ENCODE assay signal across 8 cellular contexts in the genomic region with DNA sequence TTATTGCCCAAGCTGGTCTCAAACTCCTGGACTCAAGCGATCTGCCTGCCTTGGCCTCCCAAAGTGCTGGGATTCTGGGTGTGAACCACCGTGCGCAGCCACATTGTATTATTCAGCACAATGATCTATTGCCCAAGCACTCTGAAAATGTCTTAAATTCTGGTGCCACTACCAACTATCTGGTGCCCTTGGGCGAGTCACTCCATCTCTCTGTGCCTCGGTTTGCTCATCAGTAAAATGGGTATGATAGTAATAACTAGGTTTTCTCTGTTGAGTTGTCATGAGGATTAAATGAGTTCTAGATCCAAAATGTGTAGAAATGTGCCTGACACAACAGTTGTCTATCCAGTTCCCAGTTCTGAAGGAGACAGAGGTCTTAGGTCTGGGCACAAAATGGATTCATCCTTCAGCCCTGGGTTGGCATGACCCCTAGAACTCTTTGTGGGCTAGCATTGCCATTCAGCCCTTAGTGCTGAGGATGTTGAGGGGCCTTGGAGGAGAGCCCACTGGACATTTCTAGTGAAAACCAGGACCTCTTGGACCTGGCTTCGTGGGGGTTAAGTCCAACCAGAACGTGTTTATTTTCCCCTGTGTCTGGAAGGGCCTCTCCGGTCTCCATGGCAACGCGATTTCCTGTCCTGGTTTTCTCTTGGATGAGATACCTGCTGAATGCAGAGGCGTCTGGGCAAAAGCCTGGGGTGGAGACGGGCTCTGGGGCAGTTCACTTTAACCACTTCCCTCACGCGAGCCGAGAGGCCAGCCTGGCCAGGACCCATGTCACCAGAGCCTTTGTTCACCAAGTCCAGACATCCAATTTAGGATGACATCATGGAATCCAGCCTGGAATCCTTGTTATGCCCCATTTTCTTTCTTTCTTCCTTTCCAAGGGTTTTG. TPM values are rescaled to one million over a fixed set of nuclear protein-coding genes. Genes with fewer than 3 reads are reported as not detected.
DNase-seq lines count a peak whose midpoint lies in the region; FAIRE-seq and TF ChIP-seq lines count a peak whose summit lies in the region.

No MANE protein-coding gene starts in this region.

- H3K9me3 ChIP-seq in Karpas-422 (ENCODE audit: low read length): no peaks in the 10 kb centered on the region
- H3K9me3 ChIP-seq in breast epithelium: no peaks in the 10 kb centered on the region
- no peaks in the 10 kb centered on the region for H3K9me3 ChIP-seq in keratinocyte (ENCODE audit: control insufficient read depth, low read depth, low read length)
- no peaks in the 10 kb centered on the region for H3K9me3 ChIP-seq in spleen

- intact Hi-C loops in breast epithelium (cut with DNase I; ENCODE audit: low total_unique reads) (no loop called here), spleen (cut with DNase I; ENCODE audit: low total_unique reads) (no loop called here)

- FAIRE-seq in keratinocyte (lab: Jason Lieb, UNC): no peak

- H3K9me1 ChIP-seq in keratinocyte (ENCODE audit: control insufficient read depth, extremely low read depth, insufficient read depth, low read length): no peaks in the 10 kb centered on the region

- H3K36me3 ChIP-seq in Karpas-422 (ENCODE audit: insufficient read depth, low read length): no peaks in the 10 kb centered on the region
- no peaks in the 10 kb centered on the region for H3K36me3 ChIP-seq in breast epithelium
- no peaks in the 10 kb centered on the region for H3K36me3 ChIP-seq in keratinocyte (ENCODE audit: control insufficient read depth in 2 of 2, extremely low read depth in 1 of 2, insufficient read depth in 2 of 2, low read length in 2 of 2)
- no peaks in the 10 kb centered on the region for H3K36me3 ChIP-seq in spleen

- no peak for TF ChIP-seq POLR2A in breast epithelium (IDR thresholded peaks at IDR 0.05)
- TF ChIP-seq POLR2A in spleen (IDR thresholded peaks at IDR 0.05): no peak

- no peak overlapping the region for H3K4me3 ChIP-seq in Karpas-422 (ENCODE audit: low read length)
- H3K4me3 ChIP-seq in breast epithelium: peak overlapping the region in 1 of 3 donors; percentile 7
- no peak overlapping the region for H3K4me3 ChIP-seq in keratinocyte (ENCODE audit: control insufficient read depth in 2 of 3, extremely low read depth in 1 of 3, insufficient read depth in 2 of 3, low read depth in 1 of 3, low read length in 3 of 3)
- H3K4me3 ChIP-seq in spleen: no peak overlapping the region

- 36 to 42% (median 37%) methylated on average over 15 of the region's 15 CpGs for WGBS in spleen, 5 donors

- no peak overlapping the region for H3K9ac ChIP-seq in Karpas-422 (ENCODE audit: low read length)
- no peak overlapping the region for H3K9ac ChIP-seq in keratinocyte (ENCODE audit: control insufficient read depth, extremely low read depth, insufficient read depth, low read length)

- H3K9me2 ChIP-seq in Karpas-422 (replicated peaks; ENCODE audit: insufficient read depth, low read length): no peaks in the 10 kb centered on the region

- H2AFZ ChIP-seq in Karpas-422 (ENCODE audit: low read length): no peak overlapping the region
- H2AFZ ChIP-seq in keratinocyte (ENCODE audit: control insufficient read depth, low read length): peak overlapping the region; percentile 12

- H3K4me2 ChIP-seq in Karpas-422 (ENCODE audit: low read depth, low read length, poor library complexity, severe bottlenecking) (no peak overlapping the region), keratinocyte (ENCODE audit: control insufficient read depth, extremely low read depth, insufficient read depth, low read depth, low read length) (no peak overlapping the region)

- dilution Hi-C loops in keratinocyte (cut with MboI; ENCODE audit: extremely low pct_ligation_motif_present, low sequenced_read_pairs): no loop called here

- no peaks in the 10 kb centered on the region for H3K4me1 ChIP-seq in Karpas-422 (ENCODE audit: low read length)
- peaks cover 0 to 3% of the 10 kb centered on the region in 2 donors for H3K4me1 ChIP-seq in breast epithelium
- peaks cover 22% of the 10 kb centered on the region for H3K4me1 ChIP-seq in keratinocyte (ENCODE audit: control insufficient read depth, extremely low read depth, insufficient read depth, low read length)
- no peaks in the 10 kb centered on the region for H3K4me1 ChIP-seq in spleen

- DNase-seq in Karpas-422 (peak; percentile 37), breast epithelium (ENCODE audit: low spot score in 2 of 2) (peak in 1 of 2 donors; percentile 56), keratinocyte (ENCODE audit: low read depth, low spot score) (no peak), substantia nigra (lab: John Stamatoyannopoulos, UW) (peak in 39 of 49 donors; percentile 6 to 90 (median 37)), NCI-H1105 (lab: John Stamatoyannopoulos, UW) (no peak), NAMALWA (ENCODE audit: low spot score) (no peak), spleen (no peak), NOMO-1 treated with dmso at 0.1 percent for 144 hours (lab: John Stamatoyannopoulos, UW; ENCODE audit: unreplicated experiment) (no peak)

- H4K20me1 ChIP-seq in Karpas-422 (ENCODE audit: insufficient read depth, low read depth, low read length) (no peaks in the 10 kb centered on the region), keratinocyte (ENCODE audit: control insufficient read depth, extremely low read depth, insufficient read depth, low read length) (no peaks in the 10 kb centered on the region)

- no peak for TF ChIP-seq CTCF in breast epithelium (IDR thresholded peaks at IDR 0.05)
- no peak for TF ChIP-seq CTCF in keratinocyte (optimal IDR thresholded peaks at IDR 0.05 in 1 of 3, IDR thresholded peaks at IDR 0.05 in 1 of 3, conservative IDR thresholded peaks at IDR 0.05 in 1 of 3; ENCODE audit: extremely low read depth in 1 of 3, insufficient read depth in 2 of 3, low read length in 3 of 3)
- no peak for TF ChIP-seq CTCF in spleen (IDR thresholded peaks at IDR 0.05 in 8 of 11, conservative IDR thresholded peaks at IDR 0.05 in 3 of 11)

- no peaks in the 10 kb centered on the region for H3K27me3 ChIP-seq in Karpas-422 (ENCODE audit: low read length)
- H3K27me3 ChIP-seq in breast epithelium: no peaks in the 10 kb centered on the region
- H3K27me3 ChIP-seq in keratinocyte (ENCODE audit: control insufficient read depth, extremely low read depth, insufficient read depth, low read length): no peaks in the 10 kb centered on the region
- peaks cover 0 to 4% (median 0%) of the 10 kb centered on the region in 7 donors for H3K27me3 ChIP-seq in spleen (replicated peaks in 1 of 7)

- H3K27ac ChIP-seq in Karpas-422 (ENCODE audit: low read length) (no peak overlapping the region), breast epithelium (peak overlapping the region; percentile 34 to 41), keratinocyte (ENCODE audit: control insufficient read depth, insufficient read depth, low read length) (no peak overlapping the region), substantia nigra (ENCODE audit: low read depth, low read length, poor library complexity, severe bottlenecking) (peak overlapping the region; percentile 22), spleen (no peak overlapping the region)

- no peaks in the 10 kb centered on the region for H3K79me2 ChIP-seq in Karpas-422 (ENCODE audit: low read length)
- H3K79me2 ChIP-seq in keratinocyte (ENCODE audit: control insufficient read depth, insufficient read depth, low read length): no peaks in the 10 kb centered on the region

RNA-seq across cellular contexts. Expression of gene TNRC6A, which starts 43.7 kb away (rescaled TPM):
- total RNA-seq in Karpas-422 (2014; rRNA removed; shearing (Covaris generic); ENCODE audit: low replicate concordance): 27.2 and 72.4 TPM in 2 replicates
- 10 to 100 TPM; 49.3 to 84.9 (median 59.6) TPM for total RNA-seq in breast epithelium
- polyA plus RNA-seq in keratinocyte: 17.7 to 30.8 TPM (median 23.3 TPM) in 3 replicates
- polyA plus RNA-seq in keratinocyte (2011; ENCODE audit: low read depth): 18.0 TPM
- polyA plus RNA-seq in keratinocyte (2011; cell fraction: cytosol; rRNA removed): 9.5 and 13.9 TPM in 2 replicates
- polyA plus RNA-seq in keratinocyte (2011; cell fraction: nucleus; rRNA removed): 71.5 and 74.5 TPM in 2 replicates
- polyA plus RNA-seq in keratinocyte (2012; ENCODE audit: low replicate concordance): 12.4 and 21.9 TPM in 2 replicates
- 48.6 to 90.9 TPM (median 50.8 TPM) in 3 replicates for polyA minus RNA-seq in keratinocyte
- 20.0 TPM for polyA minus RNA-seq in keratinocyte (2011; cell fraction: cytosol; rRNA and poly(A)+ RNA removed)
- polyA minus RNA-seq in keratinocyte (2011; cell fraction: nucleus; rRNA and poly(A)+ RNA removed): 52.5 and 84.1 TPM in 2 replicates
- 10 to 100 TPM; 45.4 to 67.8 (median 66.9) TPM for total RNA-seq in spleen
- 10 to 100 TPM in 2 of 3 donors, 1 to 10 TPM in 1; 6.5 to 13.8 (median 13.2) TPM for polyA plus RNA-seq in spleen

Comparison
In these comparisons a context has a peak if more than half of its experiments do, and no peak if none do; other contexts are left out.
1. DNase-seq: peak in Karpas-422 (single experiment) and substantia nigra (39 of 49); none in keratinocyte (single experiment), NCI-H1105 (single experiment), NAMALWA (single experiment), spleen (single experiment) and NOMO-1 treated with dmso at 0.1 percent for 144 hours (single experiment).
2. H3K27ac ChIP-seq: peak in breast epithelium (2 of 2) and substantia nigra (single experiment); none in Karpas-422 (single experiment), keratinocyte (single experiment) and spleen (0 of 8).